In genomic region chr9:98228392-98229089, GRCh38 we compare ENCODE assay signal across 1 cellular context.
TF ChIP-seq lines count a peak whose summit lies in the region.

No MANE protein-coding gene starts in this region.

TF ChIP-seq in HepG2, 621 proteins besides CTCF, POLR2A, EP300 and RAD21 (continued from another document and continues in another):
- no peak for TF ChIP-seq MATR3 (CRISPR knock-in tag; IDR thresholded peaks at IDR 0.05)
- TF ChIP-seq ETS1 (CRISPR knock-in tag; IDR thresholded peaks at IDR 0.05) = no peak
- no peak for TF ChIP-seq ZMAT3 (CRISPR knock-in tag; conservative IDR thresholded peaks at IDR 0.05)
- peak; percentile 42; the same call in 1 of the 2 replicates for TF ChIP-seq RARA (CRISPR knock-in tag; IDR thresholded peaks at IDR 0.05)
- no peak for TF ChIP-seq TP53 (CRISPR knock-in tag; conservative IDR thresholded peaks at IDR 0.05)
- no peak for TF ChIP-seq U2AF1 (optimal IDR thresholded peaks at IDR 0.05; ENCODE audit: low read depth, low read length)
- TF ChIP-seq THYN1 (CRISPR knock-in tag; IDR thresholded peaks at IDR 0.05; ENCODE audit: borderline replicate concordance, low read depth) = no peak
- TF ChIP-seq ZNF772 (CRISPR knock-in tag; IDR thresholded peaks at IDR 0.05) = no peak
- TF ChIP-seq ZNF639 (CRISPR knock-in tag; conservative IDR thresholded peaks at IDR 0.05) = no peak
- no peak for TF ChIP-seq ZNF619 (CRISPR knock-in tag; IDR thresholded peaks at IDR 0.05)
- no peak for TF ChIP-seq ELF1 (CRISPR knock-in tag; IDR thresholded peaks at IDR 0.05)
- no peak for TF ChIP-seq ZNF740 (CRISPR knock-in tag; IDR thresholded peaks at IDR 0.05)
- TF ChIP-seq IKZF4 (CRISPR knock-in tag; IDR thresholded peaks at IDR 0.05; ENCODE audit: borderline replicate concordance, low read depth, not compliant biosample characterization) = no peak
- peak; percentile 24; the same call in 1 of the 2 replicates for TF ChIP-seq ZMYM3 (CRISPR knock-in tag; IDR thresholded peaks at IDR 0.05)
- TF ChIP-seq ZFP1 (CRISPR knock-in tag; IDR thresholded peaks at IDR 0.05) = no peak
- TF ChIP-seq THRA (CRISPR knock-in tag; IDR thresholded peaks at IDR 0.05; ENCODE audit: borderline replicate concordance) = peak; percentile 11; the same call in 1 of the 2 replicates
- no peak for TF ChIP-seq ETV5 (CRISPR knock-in tag; IDR thresholded peaks at IDR 0.05; ENCODE audit: borderline replicate concordance)
- 0 out of 2 replicates have a peak, but pooled peaks have one; percentile 41 for TF ChIP-seq ZNF878 (CRISPR knock-in tag; IDR thresholded peaks at IDR 0.05)
- TF ChIP-seq RORA (CRISPR knock-in tag; IDR thresholded peaks at IDR 0.05) = no peak
- TF ChIP-seq ZNF501 (CRISPR knock-in tag; IDR thresholded peaks at IDR 0.05) = no peak
- TF ChIP-seq ZNF792 (CRISPR knock-in tag; IDR thresholded peaks at IDR 0.05) = no peak
- TF ChIP-seq ONECUT2 (CRISPR knock-in tag; IDR thresholded peaks at IDR 0.05) = peak; percentile 48; the same call in 1 of the 2 replicates
- TF ChIP-seq MXD1 (CRISPR knock-in tag; IDR thresholded peaks at IDR 0.05) = no peak
- TF ChIP-seq ZNF747 (CRISPR knock-in tag; IDR thresholded peaks at IDR 0.05; ENCODE audit: borderline replicate concordance) = no peak
- no peak for TF ChIP-seq ZNF317 (CRISPR knock-in tag; IDR thresholded peaks at IDR 0.05)
- no peak for TF ChIP-seq GLI4 (CRISPR knock-in tag; IDR thresholded peaks at IDR 0.05; ENCODE audit: borderline replicate concordance)
- no peak for TF ChIP-seq TEAD3 (CRISPR knock-in tag; optimal IDR thresholded peaks at IDR 0.05; ENCODE audit: borderline replicate concordance)
- 0 out of 2 replicates have a peak, but pooled peaks have one; percentile 46 for TF ChIP-seq GATA4 (IDR thresholded peaks at IDR 0.05; ENCODE audit: borderline replicate concordance, low read depth)
- no peak for TF ChIP-seq ZKSCAN8 (CRISPR knock-in tag; IDR thresholded peaks at IDR 0.05; ENCODE audit: borderline replicate concordance)
- no peak for TF ChIP-seq ZNF530 (CRISPR knock-in tag; IDR thresholded peaks at IDR 0.05; ENCODE audit: low read depth)
- no peak for TF ChIP-seq KLF16 (CRISPR knock-in tag; IDR thresholded peaks at IDR 0.05)
- TF ChIP-seq ZNF274 (CRISPR knock-in tag; IDR thresholded peaks at IDR 0.05) = no peak
- TF ChIP-seq ZNF780A (CRISPR knock-in tag; IDR thresholded peaks at IDR 0.05) = no peak
- no peak for TF ChIP-seq ZNF562 (CRISPR knock-in tag; IDR thresholded peaks at IDR 0.05; ENCODE audit: borderline replicate concordance)
- no peak for TF ChIP-seq ZNF280D (CRISPR knock-in tag; IDR thresholded peaks at IDR 0.05)
- TF ChIP-seq RXRA (CRISPR knock-in tag; IDR thresholded peaks at IDR 0.05) = peak; percentile 43; the same call in 1 of the 2 replicates
- TF ChIP-seq ZNF407 (CRISPR knock-in tag; IDR thresholded peaks at IDR 0.05; ENCODE audit: not compliant biosample characterization) = peak; percentile 20
- peak; percentile 40; the same call in 1 of the 2 replicates for TF ChIP-seq BCL6 (CRISPR knock-in tag; IDR thresholded peaks at IDR 0.05)
- TF ChIP-seq ZNF691 (CRISPR knock-in tag; IDR thresholded peaks at IDR 0.05; ENCODE audit: borderline replicate concordance, low read depth) = no peak
- TF ChIP-seq ZNF652 (CRISPR knock-in tag; IDR thresholded peaks at IDR 0.05; ENCODE audit: borderline replicate concordance, low read depth) = no peak
- no peak for TF ChIP-seq KDM5B (CRISPR knock-in tag; IDR thresholded peaks at IDR 0.05; ENCODE audit: borderline replicate concordance)
- no peak for TF ChIP-seq CBX1 (IDR thresholded peaks at IDR 0.05; ENCODE audit: low read depth)
- no peak for TF ChIP-seq NFKB2 (CRISPR knock-in tag; IDR thresholded peaks at IDR 0.05; ENCODE audit: borderline replicate concordance)
- no peak for TF ChIP-seq ZNF850 (CRISPR knock-in tag; conservative IDR thresholded peaks at IDR 0.05)
- no peak for TF ChIP-seq ZSCAN21 (CRISPR knock-in tag; IDR thresholded peaks at IDR 0.05; ENCODE audit: borderline replicate concordance)
- TF ChIP-seq NFE2L1 (CRISPR knock-in tag; IDR thresholded peaks at IDR 0.05; ENCODE audit: borderline replicate concordance) = no peak
- no peak for TF ChIP-seq MTF1 (CRISPR knock-in tag; IDR thresholded peaks at IDR 0.05)
- no peak for TF ChIP-seq ZNF557 (CRISPR knock-in tag; IDR thresholded peaks at IDR 0.05)
- no peak for TF ChIP-seq CCDC6 (CRISPR knock-in tag; IDR thresholded peaks at IDR 0.05)
- TF ChIP-seq ZSCAN12 (CRISPR knock-in tag; IDR thresholded peaks at IDR 0.05) = no peak
- TF ChIP-seq THAP11 (CRISPR knock-in tag; IDR thresholded peaks at IDR 0.05) = peak; percentile 36; the same call in 1 of the 2 replicates
- TF ChIP-seq GABPA (IDR thresholded peaks at IDR 0.05; ENCODE audit: low read depth, low read length) = no peak
- no peak for TF ChIP-seq GABPA (CRISPR knock-in tag; IDR thresholded peaks at IDR 0.05; ENCODE audit: low read depth)
- TF ChIP-seq NKX3-1 (CRISPR knock-in tag; IDR thresholded peaks at IDR 0.05) = no peak
- no peak for TF ChIP-seq ELK4 (CRISPR knock-in tag; IDR thresholded peaks at IDR 0.05; ENCODE audit: borderline replicate concordance)
